ENCODE assay signal across 17 cellular contexts in the genomic region with DNA sequence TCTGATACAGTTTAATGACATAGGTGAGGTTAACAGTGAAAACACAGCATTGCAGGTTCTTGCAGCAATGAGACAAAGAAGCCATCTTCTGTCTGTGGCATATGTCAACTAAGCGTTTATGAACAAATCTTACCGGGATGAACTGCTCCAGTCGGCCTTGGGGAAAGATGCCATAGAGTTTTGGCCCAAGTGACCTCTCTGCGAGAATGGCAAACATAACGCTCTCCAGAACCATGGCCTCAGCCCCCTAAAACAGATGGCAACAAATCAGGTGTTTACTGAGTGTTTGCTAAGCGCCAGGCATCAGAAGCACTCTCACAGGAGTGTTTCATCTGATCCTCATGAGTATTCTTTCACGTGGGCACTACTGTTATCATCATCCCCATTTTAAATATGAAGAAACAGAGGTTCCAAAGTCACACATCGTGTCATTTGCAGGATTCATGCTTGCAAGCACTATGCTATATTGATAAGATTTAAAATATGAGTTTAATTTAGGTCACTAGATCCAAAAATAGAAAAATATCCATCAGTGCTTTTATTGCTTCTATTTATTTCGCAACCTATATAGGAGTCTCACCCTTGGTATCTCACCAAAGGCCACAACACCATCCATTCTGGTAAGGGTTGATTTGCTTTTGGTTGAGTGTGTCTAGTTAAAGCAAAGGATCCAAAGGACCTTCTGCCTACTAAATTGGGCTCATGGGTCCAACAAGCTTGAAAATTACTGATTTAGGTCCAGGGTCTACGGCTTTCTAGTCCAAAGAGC. TPM values are rescaled to one million over a fixed set of nuclear protein-coding genes. Genes with fewer than 3 reads are reported as not detected.
A peak's percentile ranks its signal among the peaks of the same experiment; 100 is the strongest.
DNase-seq lines count a peak whose midpoint lies in the region; FAIRE-seq and TF ChIP-seq lines count a peak whose summit lies in the region.
"Had no signal": no experiment of that assay in that cellular context is flagged by ENCODE, and none has a peak within 500 bp of the region (broad histone marks: within the 10 kb centered on the region; RNA-seq: fewer than 3 reads in every experiment).

No MANE protein-coding gene starts in this region.

- peak; percentile 14 for DNase-seq in NCI-H748 (lab: John Stamatoyannopoulos, UW; ENCODE audit: unreplicated experiment)
- no peak for DNase-seq in NCI-H748 treated with DMSO at 0.1 percent for 48 hours (lab: John Stamatoyannopoulos, UW)
- peak; percentile 34 for DNase-seq in NCI-H1092 (lab: John Stamatoyannopoulos, UW)
- DNase-seq in H1 (ENCODE audit: low read depth in 1 of 2, low spot score in 2 of 2): no peak
- peak; percentile 30 for DNase-seq in osteocyte (ENCODE audit: extremely low spot score, unreplicated experiment)
- DNase-seq in DMS 273 treated with DMSO at 0.1 percent for 48 hours (lab: John Stamatoyannopoulos, UW): no peak
- DNase-seq in HuH-7 (ENCODE audit: low spot score): no peak
- DNase-seq: Calu3; CD8-positive, alpha-beta T cell; DMS53; DND-41; EL had no signal

- H3K4me3 Mint-ChIP-seq in osteocyte (ENCODE audit: unreplicated experiment): no peak overlapping the region
- H3K4me3 Mint-ChIP-seq: B cell; CD8-positive, alpha-beta T cell had no signal

- no peak overlapping the region for H2AK5ac ChIP-seq in H1 (ENCODE audit: low read depth, low read length)

- no peak overlapping the region for H4K5ac ChIP-seq in H1 (ENCODE audit: insufficient read length, low read depth, low read length)

- no peak overlapping the region for H3K56ac ChIP-seq in H1 (replicated peaks; ENCODE audit: insufficient read length, low read depth, low read length)

- H3K4ac ChIP-seq in H1 (replicated peaks; ENCODE audit: insufficient read length, low read depth, low read length): no peak overlapping the region

- H2BK12ac ChIP-seq in H1 (ENCODE audit: low read depth, low read length): no peak overlapping the region

- peaks cover 3 to 29% of the 10 kb centered on the region in 2 experiments for H3K79me2 ChIP-seq in H1 (ENCODE audit: control insufficient read depth in 1 of 2, insufficient read depth in 2 of 2, low read length in 2 of 2)

- H4K8ac ChIP-seq in H1 (ENCODE audit: extremely low read depth, insufficient read depth, low read length): no peak overlapping the region

- no peak overlapping the region for H2BK20ac ChIP-seq in H1 (ENCODE audit: low read length)

- H3K27ac ChIP-seq in H1 (ENCODE audit: low read depth, low read length): no peak overlapping the region
- H3K27ac ChIP-seq: BLaER1 treated with 17β-estradiol and CSF1 and Interleukin-3, amounts not matched to agents 10 nM and 100 nM; HL-60 had no signal

- H3K27me3 ChIP-seq in H1 (replicated peaks in 1 of 4; ENCODE audit: control insufficient read depth in 3 of 4, extremely low read depth in 1 of 4, insufficient read depth in 3 of 4, low read length in 3 of 4): no peaks in the 10 kb centered on the region
- H3K27me3 ChIP-seq: BLaER1 treated with 17β-estradiol and CSF1 and Interleukin-3, amounts not matched to agents 10 nM and 100 nM had no signal

- H3K9ac ChIP-seq in H1 (replicated peaks in 1 of 4; ENCODE audit: extremely low read depth in 1 of 4, low read depth in 3 of 4, low read length in 3 of 4): no peak overlapping the region
- H3K9ac ChIP-seq: BLaER1 treated with 17β-estradiol and CSF1 and Interleukin-3, amounts not matched to agents 10 nM and 100 nM had no signal

- POLR2A ChIA-PET in H1 (lab: Charles Lee; ENCODE audit: partially characterized antibody): interaction anchor here (0.7 to 2.0 kb wide), 2 partner anchors 11 to 17 kb away, joined by 3 to 4 read pairs; no protein-coding TSS in a partner anchor

- peaks cover 19 to 67% (median 43%) of the 10 kb centered on the region in 4 experiments for H3K36me3 ChIP-seq in H1 (ENCODE audit: control insufficient read depth in 2 of 4, insufficient read depth in 4 of 4, low read length in 3 of 4)

- no peak overlapping the region for H3K27ac Mint-ChIP-seq in osteocyte (ENCODE audit: unreplicated experiment)
- H3K27ac Mint-ChIP-seq: B cell; CD8-positive, alpha-beta T cell had no signal

- H3K14ac ChIP-seq in H1 (ENCODE audit: insufficient read length): no peak overlapping the region

- no peak overlapping the region for H2AFZ ChIP-seq in H1 (ENCODE audit: low read length)

- H2BK15ac ChIP-seq in H1 (ENCODE audit: low read length): no peak overlapping the region

- H3K9me3 ChIP-seq in H1 (ENCODE audit: insufficient read depth in 2 of 2, low read depth in 1 of 2, low read length in 1 of 2): no peaks in the 10 kb centered on the region
- H3K9me3 ChIP-seq: BLaER1 treated with 17β-estradiol and CSF1 and Interleukin-3, amounts not matched to agents 10 nM and 100 nM; HAP-1 had no signal

- H3K79me1 ChIP-seq in H1 (ENCODE audit: low read depth, low read length): peaks cover 12% of the 10 kb centered on the region; the same call in 1 of the 2 replicates

- no peak for TF ChIP-seq CTCF in H1 (IDR thresholded peaks at IDR 0.05; ENCODE audit: control extremely low read depth in 1 of 3, insufficient read depth in 1 of 3, low read depth in 1 of 3, low read length in 3 of 3)
- TF ChIP-seq CTCF in osteocyte (IDR thresholded peaks at IDR 0.05): no peak

- no peaks in the 10 kb centered on the region for H3K9me3 Mint-ChIP-seq in osteocyte (ENCODE audit: unreplicated experiment)
- H3K9me3 Mint-ChIP-seq: CD8-positive, alpha-beta T cell had no signal

- FAIRE-seq in H1 (lab: Jason Lieb, UNC): no peak
- FAIRE-seq: GM12878 had no signal

- peaks cover 6 to 18% of the 10 kb centered on the region in 2 experiments for H4K20me1 ChIP-seq in H1 (replicated peaks in 1 of 2; ENCODE audit: control insufficient read depth in 1 of 2, insufficient read depth in 2 of 2, low read length in 2 of 2)

- TF ChIP-seq RAD21 in H1 (IDR thresholded peaks at IDR 0.05 in 1 of 2, conservative IDR thresholded peaks at IDR 0.05 in 1 of 2; ENCODE audit: low read depth in 2 of 2, low read length in 2 of 2): no peak

- no peak overlapping the region for H3K18ac ChIP-seq in H1 (ENCODE audit: extremely low read depth, low read length)

- peaks cover 41% of the 10 kb centered on the region for H3K36me3 Mint-ChIP-seq in osteocyte (ENCODE audit: unreplicated experiment)

- CTCF ChIA-PET in H1 (lab: Charles Lee; ENCODE audit: partially characterized antibody): interaction anchor here (1.3 to 1.9 kb wide), 3 partner anchors 22 to 132 kb away, joined by 4 to 5 read pairs (median 4); a partner anchor contains a TSS

- no peak overlapping the region for H3K4me3 ChIP-seq in H1 (ENCODE audit: extremely low read depth in 1 of 4, insufficient read depth in 2 of 4, low read depth in 3 of 4, low read length in 4 of 4)
- H3K4me3 ChIP-seq: BLaER1 treated with 17β-estradiol and CSF1 and Interleukin-3, amounts not matched to agents 10 nM and 100 nM; GM12878; HAP-1 had no signal

- H2BK120ac ChIP-seq in H1 (replicated peaks; ENCODE audit: low read depth, low read length): no peak overlapping the region

- H3K4me1 Mint-ChIP-seq in osteocyte (ENCODE audit: unreplicated experiment): no peaks in the 10 kb centered on the region

- H3K23me2 ChIP-seq in H1 (ENCODE audit: low read depth, low read length): no peaks in the 10 kb centered on the region

- H3K23ac ChIP-seq in H1 (ENCODE audit: insufficient read length): no peak overlapping the region

- 94% methylated on average over 10 of the region's 10 CpGs; no CpG with 5 or more reads in 1 of the 2 experiments for WGBS in H1 (ENCODE audit: extremely low coverage in 1 of 2, insufficient coverage in 1 of 2, insufficient read length in 1 of 2, insufficient replicate concordance in 2 of 2, low coverage in 1 of 2, low lambda C conversion rate in 2 of 2, missing lambda C conversion rate in 1 of 2), 2 experiments

- 0 out of 3 replicates have a peak, but pooled peaks of 1 of the 2 experiments have one; percentile 10 for TF ChIP-seq POLR2A in H1 (IDR thresholded peaks at IDR 0.05; ENCODE audit: control extremely low read depth in 1 of 2, low read depth in 2 of 2, low read length in 2 of 2)

- no peaks in the 10 kb centered on the region for H3K27me3 Mint-ChIP-seq in osteocyte (ENCODE audit: unreplicated experiment)
- H3K27me3 Mint-ChIP-seq: B cell had no signal

- H2BK5ac ChIP-seq in H1 (ENCODE audit: low read depth, low read length): no peak overlapping the region

- no peaks in the 10 kb centered on the region for H3K4me1 ChIP-seq in H1 (replicated peaks in 1 of 4; ENCODE audit: control insufficient read depth in 3 of 4, insufficient read depth in 4 of 4, low read length in 3 of 4)
- H3K4me1 ChIP-seq: HAP-1 had no signal

- no peak overlapping the region for H3K4me2 ChIP-seq in H1 (ENCODE audit: insufficient read depth in 1 of 2, low read depth in 2 of 2, low read length in 2 of 2)
- H3K4me2 ChIP-seq: BLaER1 treated with 17β-estradiol and CSF1 and Interleukin-3, amounts not matched to agents 10 nM and 100 nM had no signal

- H4K91ac ChIP-seq in H1 (replicated peaks; ENCODE audit: insufficient read length, low read length): no peak overlapping the region

- TF ChIP-seq EP300 in H1 (IDR thresholded peaks at IDR 0.05; ENCODE audit: borderline replicate concordance in 1 of 2, low read depth in 2 of 2, low read length in 2 of 2): no peak

RNA-seq across cellular contexts. Expression of a gene that starts 35.9 kb away (rescaled TPM):
- total RNA-seq in H1 (2021; fragmentation: NEBNext Ultra II Directional; extraction: Animal tissue kit (Norgen Biotek cat#: 25700)): 25.3 and 25.7 TPM in 2 replicates
- 39.6 and 50.2 TPM in 2 replicates for polyA plus RNA-seq in H1 (2011; rRNA removed)
- 35.8 TPM for polyA plus RNA-seq in H1 (2011; cell fraction: cytosol; rRNA removed)
- polyA plus RNA-seq in H1 (2011; cell fraction: nucleus; rRNA removed): 287 TPM
- 12.7 to 29.5 TPM (median 24.4 TPM) in 4 replicates for polyA plus RNA-seq in H1 (2012, experiment 1 of 2)
- 16.1 TPM for polyA plus RNA-seq in H1 (2012, experiment 2 of 2)
- 25.3 TPM for polyA plus RNA-seq in H1 (2013, experiment 1 of 2)
- polyA plus RNA-seq in H1 (2013, experiment 2 of 2): 21.2 TPM
- polyA minus RNA-seq in H1 (2011; rRNA and poly(A)+ RNA removed): 10.0 and 11.3 TPM in 2 replicates
- 15.0 TPM for polyA minus RNA-seq in H1 (2011; cell fraction: cytosol; rRNA and poly(A)+ RNA removed)
- 43.9 TPM for polyA minus RNA-seq in H1 (2011; cell fraction: nucleus; rRNA and poly(A)+ RNA removed)
- total RNA-seq in osteocyte: 53.0 and 54.2 TPM in 2 replicates

RNA-seq across cellular contexts. Expression of a gene that starts 44.3 kb away (rescaled TPM):
- 182 and 199 TPM in 2 replicates for total RNA-seq in H1 (2021; fragmentation: NEBNext Ultra II Directional; extraction: Animal tissue kit (Norgen Biotek cat#: 25700))
- 291 and 406 TPM in 2 replicates for polyA plus RNA-seq in H1 (2011; rRNA removed)
- polyA plus RNA-seq in H1 (2011; cell fraction: cytosol; rRNA removed): 222 TPM
- 253 TPM for polyA plus RNA-seq in H1 (2011; cell fraction: nucleus; rRNA removed)
- polyA plus RNA-seq in H1 (2012, experiment 1 of 2): 92.1 to 255 TPM (median 248 TPM) in 4 replicates
- 348 TPM for polyA plus RNA-seq in H1 (2012, experiment 2 of 2)
- polyA plus RNA-seq in H1 (2013, experiment 1 of 2): 130 TPM
- polyA plus RNA-seq in H1 (2013, experiment 2 of 2): 128 TPM
- 69.8 and 77.8 TPM in 2 replicates for polyA minus RNA-seq in H1 (2011; rRNA and poly(A)+ RNA removed)
- polyA minus RNA-seq in H1 (2011; cell fraction: cytosol; rRNA and poly(A)+ RNA removed): 133 TPM
- 92.8 TPM for polyA minus RNA-seq in H1 (2011; cell fraction: nucleus; rRNA and poly(A)+ RNA removed)
- total RNA-seq in osteocyte: 134 and 143 TPM in 2 replicates

RNA-seq across cellular contexts. Expression of a gene that starts 46.4 kb away (rescaled TPM):
- 86.6 and 88.6 TPM in 2 replicates for total RNA-seq in H1 (2021; fragmentation: NEBNext Ultra II Directional; extraction: Animal tissue kit (Norgen Biotek cat#: 25700))
- polyA plus RNA-seq in H1 (2011; rRNA removed): 56.1 and 61.2 TPM in 2 replicates
- 62.7 TPM for polyA plus RNA-seq in H1 (2011; cell fraction: cytosol; rRNA removed)
- polyA plus RNA-seq in H1 (2011; cell fraction: nucleus; rRNA removed): 96.7 TPM
- polyA plus RNA-seq in H1 (2012, experiment 1 of 2): 56.0 to 72.8 TPM (median 59.6 TPM) in 4 replicates
- 46.0 TPM for polyA plus RNA-seq in H1 (2012, experiment 2 of 2)
- polyA plus RNA-seq in H1 (2013, experiment 1 of 2): 42.8 TPM
- polyA plus RNA-seq in H1 (2013, experiment 2 of 2): 38.7 TPM
- 65.2 and 77.4 TPM in 2 replicates for polyA minus RNA-seq in H1 (2011; rRNA and poly(A)+ RNA removed)
- 39.8 TPM for polyA minus RNA-seq in H1 (2011; cell fraction: cytosol; rRNA and poly(A)+ RNA removed)
- 69.2 TPM for polyA minus RNA-seq in H1 (2011; cell fraction: nucleus; rRNA and poly(A)+ RNA removed)
- 38.0 and 39.3 TPM in 2 replicates for total RNA-seq in osteocyte

Comparison
In these comparisons a context has a peak if more than half of its experiments do, and no peak if none do; other contexts are left out.
1. DNase-seq: peak in NCI-H748 (single experiment), NCI-H1092 (single experiment) and osteocyte (single experiment); none in NCI-H748 treated with DMSO at 0.1 percent for 48 hours (single experiment), H1 (0 of 2), DMS 273 treated with DMSO at 0.1 percent for 48 hours (single experiment) and HuH-7 (single experiment).